In the genomic region with DNA sequence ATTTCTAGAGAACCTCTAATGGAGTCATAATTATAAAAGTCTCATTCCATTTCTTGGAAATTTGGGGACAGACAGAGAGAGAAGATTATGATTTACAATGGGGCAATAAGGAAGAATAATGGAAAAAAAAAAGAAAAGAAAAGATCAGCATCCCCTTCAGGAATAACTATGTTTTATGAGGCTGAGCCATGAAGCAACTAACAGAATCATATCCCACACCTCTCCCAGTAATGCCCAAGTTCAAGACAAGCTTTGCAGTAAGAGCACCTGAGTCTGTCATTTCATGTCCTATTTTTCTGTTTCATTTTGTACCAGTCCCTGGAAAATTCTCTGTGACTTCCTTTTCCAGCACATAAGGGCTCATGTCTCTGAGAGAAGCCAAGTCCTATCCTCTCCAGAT, we compare ENCODE assay signal across 17 cellular contexts.
"Had no signal": no experiment of that assay in that cellular context is flagged by ENCODE, and none has a peak within 500 bp of the region (broad histone marks: within the 10 kb centered on the region; RNA-seq: fewer than 3 reads in every experiment).

No MANE protein-coding gene starts in this region.

- H3K27ac ChIP-seq: left lung, right atrium auricular region, skin epidermis had no signal

- H3K27me3 ChIP-seq: left lung, right atrium auricular region, sigmoid colon, uterus had no signal

- H3K4me1 ChIP-seq: uterus had no signal

- H3K4me3 Mint-ChIP-seq: natural killer cell, neural crest cell had no signal

- DNase-seq: cortex of kidney; effector memory CD4-positive, alpha-beta T cell; heart right ventricle; islet precursor cell; left lung; mesendoderm; natural killer cell; sigmoid colon; stimulated activated CD4-positive, alpha-beta T cell treated with anti-CD3 and anti-CD28 coated beads, Interleukin-2, amount 100 ng/mL, for 48 hours; stimulated activated naive CD4-positive, alpha-beta T cell treated with Interleukin-2 at 50 U/mL for 16 hours; uterus had no signal

- H3K36me3 Mint-ChIP-seq: natural killer cell, type B pancreatic cell had no signal

- H3K9me3 ChIP-seq: heart right ventricle, left lung, right atrium auricular region, sigmoid colon, uterus had no signal

- H3K4me3 ChIP-seq: heart right ventricle, left lung, lung, right atrium auricular region, sigmoid colon, skin epidermis, uterus had no signal

- ATAC-seq: esophagus mucosa, heart right ventricle, left lung, natural killer cell had no signal

- H3K9me3 Mint-ChIP-seq: natural killer cell, neural crest cell, type B pancreatic cell had no signal

- H3K27ac Mint-ChIP-seq: natural killer cell, type B pancreatic cell had no signal

- H3K36me3 ChIP-seq: heart right ventricle, left lung, right atrium auricular region, sigmoid colon, uterus had no signal
